Comparison of ENCODE assay signal across 9 cellular contexts in the genomic region with DNA sequence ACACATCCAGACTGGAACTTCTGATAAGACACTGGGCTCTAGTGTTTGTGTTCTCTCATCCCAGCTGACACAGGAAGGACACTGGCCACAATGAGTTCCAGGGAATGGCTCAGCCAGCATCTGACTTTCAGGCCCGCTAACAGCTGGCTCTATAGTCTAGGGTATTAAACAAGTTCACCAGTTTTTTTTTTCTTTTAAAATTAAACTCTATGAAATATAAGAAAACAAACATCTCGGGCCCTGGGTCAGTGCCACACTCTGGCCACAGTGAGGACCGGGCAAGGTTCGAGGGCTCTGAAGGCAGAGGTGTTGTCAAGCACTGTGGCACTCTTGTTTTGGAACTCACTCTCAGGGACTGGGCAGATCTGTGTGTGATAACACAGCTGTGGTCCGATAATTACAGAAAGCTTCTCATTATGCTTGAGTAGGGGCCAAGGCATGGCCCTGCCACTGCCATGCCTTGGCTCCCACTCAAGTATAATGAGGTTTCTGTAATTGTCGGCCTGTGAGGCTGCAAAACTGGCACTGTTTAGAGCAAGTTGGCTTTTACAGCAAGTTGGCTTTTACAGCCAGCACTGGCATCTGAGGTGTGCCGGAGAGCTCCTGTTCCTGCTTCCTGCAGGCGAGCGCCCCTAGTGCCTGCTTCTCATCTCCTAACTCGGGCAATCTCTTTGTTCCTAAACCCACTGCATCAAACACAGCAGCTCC.
DNase-seq lines count a peak whose midpoint lies in the region; ATAC-seq and TF ChIP-seq lines count a peak whose summit lies in the region.
"Had no signal": no experiment of that assay in that cellular context is flagged by ENCODE, and none has a peak within 500 bp of the region (broad histone marks: within the 10 kb centered on the region; RNA-seq: fewer than 3 reads in every experiment).

No MANE protein-coding gene starts in this region.

- no peaks in the 10 kb centered on the region for H3K79me2 ChIP-seq in osteoblast (ENCODE audit: insufficient read depth, low read length)

- H3K4me3 Mint-ChIP-seq in activated T-cell treated with anti-CD3 and anti-CD28 coated beads, Interleukin-2, amount 50 U/mL, for 72 hours, result no peak overlapping the region

- DNase-seq in NCI-H2196 (lab: John Stamatoyannopoulos, UW; ENCODE audit: unreplicated experiment) (peak; percentile 2), NCI-H2196 treated with DMSO at 0.1 percent for 48 hours (lab: John Stamatoyannopoulos, UW; ENCODE audit: unreplicated experiment) (no peak), NCI-H446 (lab: John Stamatoyannopoulos, UW) (peak; percentile 69 to 84), germinal center (ENCODE audit: low spot score) (peak; percentile 24), osteoblast (ENCODE audit: insufficient read length, low spot score, missing footprints) (no peak), GDM1 (lab: John Stamatoyannopoulos, UW) (no peak)
- peak; percentile 18 to 41 for DNase-seq in activated T-cell treated with anti-CD3 and anti-CD28 coated beads, Interleukin-2, amount 50 U/mL, for 72 hours

- H3K27ac Mint-ChIP-seq in activated T-cell treated with anti-CD3 and anti-CD28 coated beads, Interleukin-2, amount 50 U/mL, for 72 hours, result no peak overlapping the region

- H3K4me3 ChIP-seq in osteoblast (ENCODE audit: insufficient read depth, low read length), result no peak overlapping the region
- H3K4me3 ChIP-seq: BLaER1 treated with 17β-estradiol and CSF1 and Interleukin-3, amounts not matched to agents 10 nM and 100 nM had no signal

- no peaks in the 10 kb centered on the region for H3K4me1 Mint-ChIP-seq in activated T-cell treated with anti-CD3 and anti-CD28 coated beads, Interleukin-2, amount 50 U/mL, for 72 hours (ENCODE audit: low read depth)

- H3K27me3 ChIP-seq in osteoblast (ENCODE audit: insufficient read depth, low read length), result no peaks in the 10 kb centered on the region

- H3K27me3 Mint-ChIP-seq in activated T-cell treated with anti-CD3 and anti-CD28 coated beads, Interleukin-2, amount 50 U/mL, for 72 hours (ENCODE audit: low read depth), result peaks cover 2% of the 10 kb centered on the region

- no peaks in the 10 kb centered on the region for H3K9me3 Mint-ChIP-seq in activated T-cell treated with anti-CD3 and anti-CD28 coated beads, Interleukin-2, amount 50 U/mL, for 72 hours

- TF ChIP-seq CTCF in osteoblast (IDR thresholded peaks at IDR 0.05; ENCODE audit: extremely low read depth, low read depth, low read length), result peak; percentile 57

- H3K4me2 ChIP-seq in osteoblast (ENCODE audit: insufficient read depth, low read length), result peak overlapping the region; percentile 57

- H4K20me1 ChIP-seq in osteoblast (ENCODE audit: insufficient read depth, low read length), result no peaks in the 10 kb centered on the region

- H3K27ac ChIP-seq in osteoblast (ENCODE audit: low read depth, low read length), result no peak overlapping the region
- H3K27ac ChIP-seq: BLaER1 treated with 17β-estradiol and CSF1 and Interleukin-3, amounts not matched to agents 10 nM and 100 nM had no signal

- no peaks in the 10 kb centered on the region for H3K9me3 ChIP-seq in osteoblast (ENCODE audit: low read depth, low read length)

- no peaks in the 10 kb centered on the region for H3K36me3 Mint-ChIP-seq in activated T-cell treated with anti-CD3 and anti-CD28 coated beads, Interleukin-2, amount 50 U/mL, for 72 hours (ENCODE audit: insufficient read depth in 2 of 2)

- ATAC-seq in activated T-cell treated with anti-CD3 and anti-CD28 coated beads, Interleukin-2, amount 50 U/mL, for 72 hours (replicated peaks in 1 of 2), result peak; percentile 52 to 80
- no peak for ATAC-seq in HG03457 (IDR thresholded peaks at IDR 0.05; ENCODE audit: unreplicated experiment)

- H3K4me1 ChIP-seq in osteoblast (ENCODE audit: insufficient read depth, low read length), result no peaks in the 10 kb centered on the region

- H2AFZ ChIP-seq in osteoblast (ENCODE audit: low read length), result peak overlapping the region; percentile 82

- no peaks in the 10 kb centered on the region for H3K36me3 ChIP-seq in osteoblast (ENCODE audit: insufficient read depth, low read length)
- H3K36me3 ChIP-seq: BLaER1 treated with 17β-estradiol and CSF1 and Interleukin-3, amounts not matched to agents 10 nM and 100 nM had no signal

Comparison
In these comparisons a context has a peak if more than half of its experiments do, and no peak if none do; other contexts are left out.
1. DNase-seq: peak in NCI-H2196 (single experiment), NCI-H446 (2 of 2), activated T-cell treated with anti-CD3 and anti-CD28 coated beads, Interleukin-2, amount 50 U/mL, for 72 hours (2 of 2) and germinal center (single experiment); none in NCI-H2196 treated with DMSO at 0.1 percent for 48 hours (single experiment), osteoblast (single experiment) and GDM1 (single experiment).